Comparison of ENCODE assay signal across 1 cellular context in genomic region chr1:151720190-151720953, GRCh38.
TF ChIP-seq lines count a peak whose summit lies in the region.

No MANE protein-coding gene starts in this region.

TF ChIP-seq in GM12878, 131 proteins besides CTCF, POLR2A, EP300 and RAD21 (continued from another document):
- TF ChIP-seq PBX3 (IDR thresholded peaks at IDR 0.05; ENCODE audit: insufficient replicate concordance, low read depth, low read length): peak; percentile 82
- TF ChIP-seq GABPA (IDR thresholded peaks at IDR 0.05; ENCODE audit: low read depth): no peak
- TF ChIP-seq, protein P1, sequence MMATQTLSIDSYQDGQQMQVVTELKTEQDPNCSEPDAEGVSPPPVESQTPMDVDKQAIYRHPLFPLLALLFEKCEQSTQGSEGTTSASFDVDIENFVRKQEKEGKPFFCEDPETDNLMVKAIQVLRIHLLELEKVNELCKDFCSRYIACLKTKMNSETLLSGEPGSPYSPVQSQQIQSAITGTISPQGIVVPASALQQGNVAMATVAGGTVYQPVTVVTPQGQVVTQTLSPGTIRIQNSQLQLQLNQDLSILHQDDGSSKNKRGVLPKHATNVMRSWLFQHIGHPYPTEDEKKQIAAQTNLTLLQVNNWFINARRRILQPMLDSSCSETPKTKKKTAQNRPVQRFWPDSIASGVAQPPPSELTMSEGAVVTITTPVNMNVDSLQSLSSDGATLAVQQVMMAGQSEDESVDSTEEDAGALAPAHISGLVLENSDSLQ (IDR thresholded peaks at IDR 0.05): peak; percentile 94
- peak in 1 of 2 experiments; percentile 25; a peak in 1 of 4 replicates for TF ChIP-seq BHLHE40 (IDR thresholded peaks at IDR 0.05; ENCODE audit: borderline replicate concordance in 1 of 2, low read depth in 2 of 2, low read length in 1 of 2)
- no peak for TF ChIP-seq NFYA (IDR thresholded peaks at IDR 0.05; ENCODE audit: borderline replicate concordance, low read depth, low read length)
- 0 out of 2 replicates have a peak, but pooled peaks have one; percentile 4 for TF ChIP-seq RUNX3 (IDR thresholded peaks at IDR 0.05; ENCODE audit: low read length)
